11 cellular contexts compared by ENCODE assay signal in genomic region chr9:128102861-128103588, GRCh38. TPM values are rescaled to one million over a fixed set of nuclear protein-coding genes. Genes with fewer than 3 reads are reported as not detected.
DNase-seq lines count a peak whose midpoint lies in the region; ATAC-seq and TF ChIP-seq lines count a peak whose summit lies in the region.
"Had no signal": no experiment of that assay in that cellular context is flagged by ENCODE, and none has a peak within 500 bp of the region (broad histone marks: within the 10 kb centered on the region; RNA-seq: fewer than 3 reads in every experiment).

No MANE protein-coding gene starts in this region.

- CTCF ChIA-PET in RWPE1 (lab: Yijun Ruan, JAX): interaction anchor here (0.6 to 7.9 kb wide), 3 partner anchors 12 to 48 kb away, joined by 4 to 55 read pairs (median 51); no protein-coding TSS in a partner anchor

- H3K27ac ChIP-seq in RWPE1: peak overlapping the region; percentile 88
- peak overlapping the region; percentile 97 for H3K27ac ChIP-seq in skeletal muscle tissue (ENCODE audit: low read depth, low read length)
- H3K27ac ChIP-seq in smooth muscle cell (ENCODE audit: low read depth): no peak overlapping the region
- H3K27ac ChIP-seq: 22Rv1 had no signal

- ATAC-seq in left ventricle myocardium superior: no peak
- ATAC-seq in HG03196 (IDR thresholded peaks at IDR 0.05; ENCODE audit: unreplicated experiment): no peak

- H2AFZ ChIP-seq in smooth muscle cell (ENCODE audit: low read depth): no peak overlapping the region

- peaks cover 90 to 93% (median 92%) of the 10 kb centered on the region in 3 donors for H3K4me1 ChIP-seq in skeletal muscle tissue (ENCODE audit: control insufficient read depth in 3 of 3, insufficient read depth in 3 of 3, low read length in 3 of 3)
- peaks cover 14% of the 10 kb centered on the region for H3K4me1 ChIP-seq in smooth muscle cell (ENCODE audit: low read depth)

- H3K79me2 ChIP-seq in smooth muscle cell (ENCODE audit: low read depth): peaks cover 20% of the 10 kb centered on the region

- intact Hi-C loops in left ventricle myocardium superior (cut with micrococcal nuclease): no loop called here

- H3K9ac ChIP-seq in skeletal muscle tissue (ENCODE audit: low read depth in 1 of 3, low read length in 3 of 3) (peak overlapping the region; percentile 76 to 92 (median 81)), smooth muscle cell (ENCODE audit: low read depth) (no peak overlapping the region)

- 95% methylated on average over 23 of the region's 23 CpGs for WGBS in smooth muscle cell (ENCODE audit: low lambda C conversion rate)

- peaks cover 12% of the 10 kb centered on the region for H3F3A ChIP-seq in smooth muscle cell (ENCODE audit: low read depth)

- H4K20me1 ChIP-seq in smooth muscle cell (ENCODE audit: low read depth): peaks cover 15% of the 10 kb centered on the region

- DNase-seq in NCI-H2107 treated with DMSO at 0.1 percent for 48 hours (lab: John Stamatoyannopoulos, UW; ENCODE audit: unreplicated experiment): peak; percentile 21
- no peak for DNase-seq in NCI-H2107 (lab: John Stamatoyannopoulos, UW)
- no peak for DNase-seq in RWPE1 (ENCODE audit: low spot score)
- DNase-seq in left ventricle myocardium superior: peak; percentile 27
- no peak for DNase-seq in smooth muscle cell (lab: John Stamatoyannopoulos, UW; ENCODE audit: unreplicated experiment)
- DNase-seq in iPS-NIHi11 (ENCODE audit: low spot score): no peak
- DNase-seq: NCI-H510A treated with DMSO at 0.1 percent for 48 hours, sigmoid colon had no signal

- peaks cover 41 to 81% (median 60%) of the 10 kb centered on the region in 3 donors for H3K36me3 ChIP-seq in skeletal muscle tissue (ENCODE audit: control insufficient read depth in 3 of 3, insufficient read depth in 3 of 3, low read length in 3 of 3)
- no peaks in the 10 kb centered on the region for H3K36me3 ChIP-seq in smooth muscle cell (ENCODE audit: low read depth)

- POLR2A ChIA-PET in RWPE1 (lab: Yijun Ruan, JAX; ENCODE audit: low non-redundant PET): no interaction called here

- H3K9me3 ChIP-seq in skeletal muscle tissue (ENCODE audit: control insufficient read depth in 3 of 3, low read length in 3 of 3) (no peaks in the 10 kb centered on the region), smooth muscle cell (replicated peaks; ENCODE audit: low read depth) (no peaks in the 10 kb centered on the region)
- H3K9me3 ChIP-seq: sigmoid colon had no signal

- H3K4me2 ChIP-seq in smooth muscle cell: no peak overlapping the region

- H3K27me3 ChIP-seq in skeletal muscle tissue (ENCODE audit: control insufficient read depth in 3 of 3, insufficient read depth in 3 of 3, low read length in 3 of 3) (no peaks in the 10 kb centered on the region), smooth muscle cell (ENCODE audit: low read depth) (no peaks in the 10 kb centered on the region)
- H3K27me3 ChIP-seq: sigmoid colon had no signal

- TF ChIP-seq CTCF in RWPE1 (conservative IDR thresholded peaks at IDR 0.05; ENCODE audit: low read depth): no peak
- TF ChIP-seq CTCF in smooth muscle cell (IDR thresholded peaks at IDR 0.05; ENCODE audit: borderline replicate concordance, insufficient read depth, poor library complexity, severe bottlenecking): no peak

- H3K4me3 ChIP-seq in skeletal muscle tissue (ENCODE audit: low read length in 3 of 3) (peak overlapping the region; percentile 40 to 71 (median 57)), smooth muscle cell (no peak overlapping the region)
- H3K4me3 ChIP-seq: sigmoid colon had no signal

RNA-seq across cellular contexts. Expression of gene PTGES2, which starts 24.5 kb away (rescaled TPM):
- total RNA-seq in left ventricle myocardium superior (157 TPM), skeletal muscle tissue (47.5 TPM), smooth muscle cell (20.7 and 31.5 TPM in 2 replicates)
- 78.6 and 102 TPM in 2 replicates for polyA plus RNA-seq in smooth muscle cell

RNA-seq across cellular contexts. Expression of gene SLC25A25, which starts 35.0 kb away (rescaled TPM):
- total RNA-seq in left ventricle myocardium superior (4.8 TPM), skeletal muscle tissue (13.0 TPM), smooth muscle cell (15.7 and 20.6 TPM in 2 replicates)
- 19.9 and 20.5 TPM in 2 replicates for polyA plus RNA-seq in smooth muscle cell

RNA-seq across cellular contexts. Expression of gene NAIF1, which starts 35.9 kb away (rescaled TPM):
- 4.7 TPM for total RNA-seq in left ventricle myocardium superior
- 8.9 TPM for total RNA-seq in skeletal muscle tissue
- 3.8 and 5.2 TPM in 2 replicates for total RNA-seq in smooth muscle cell
- 6.7 and 8.9 TPM in 2 replicates for polyA plus RNA-seq in smooth muscle cell

RNA-seq across cellular contexts. Expression of gene LCN2, which starts 46.2 kb away (rescaled TPM):
- total RNA-seq in left ventricle myocardium superior (0.32 TPM), skeletal muscle tissue (2.1 TPM), smooth muscle cell (not detected in 2 replicates)
- 0.38 TPM in 1 of 2 replicates, not detected in the other for polyA plus RNA-seq in smooth muscle cell
- total RNA-seq: sigmoid colon had no signal

RNA-seq across cellular contexts. Expression of gene BBLN, which starts 57.0 kb away (rescaled TPM):
- 41.7 TPM for total RNA-seq in left ventricle myocardium superior
- total RNA-seq in skeletal muscle tissue: 7.8 TPM
- 209 and 229 TPM in 2 replicates for total RNA-seq in smooth muscle cell
- 119 and 133 TPM in 2 replicates for polyA plus RNA-seq in smooth muscle cell

Comparison
In these comparisons a context has a peak if more than half of its experiments do, and no peak if none do; other contexts are left out.
1. DNase-seq: peak in NCI-H2107 treated with DMSO at 0.1 percent for 48 hours (single experiment) and left ventricle myocardium superior (single experiment); none in NCI-H2107 (single experiment), RWPE1 (single experiment), smooth muscle cell (single experiment) and iPS-NIHi11 (single experiment).